Comparison of ENCODE assay signal across 11 cellular contexts in genomic region chr5:172642511-172642910, GRCh38. TPM values are rescaled to one million over a fixed set of nuclear protein-coding genes. Genes with fewer than 3 reads are reported as not detected.
A peak's percentile ranks its signal among the peaks of the same experiment; 100 is the strongest.
DNase-seq lines count a peak whose midpoint lies in the region; ATAC-seq, FAIRE-seq and TF ChIP-seq lines count a peak whose summit lies in the region.
"Had no signal": no experiment of that assay in that cellular context is flagged by ENCODE, and none has a peak within 500 bp of the region (broad histone marks: within the 10 kb centered on the region; RNA-seq: fewer than 3 reads in every experiment).

No MANE protein-coding gene starts in this region.

- TF ChIP-seq RAD21 in liver (IDR thresholded peaks at IDR 0.05) = no peak
- no peak for TF ChIP-seq RAD21 in HepG2 (CRISPR knock-in tag; IDR thresholded peaks at IDR 0.05)

- H3K27ac ChIP-seq in liver (ENCODE audit: low read depth in 1 of 2, low read length in 2 of 2) (peak overlapping the region; percentile 28 to 73), HepG2 (ENCODE audit: extremely low read length, insufficient read depth, low read length) (no peak overlapping the region), aorta (ENCODE audit: low read depth in 1 of 2, low read length in 2 of 2) (no peak overlapping the region)

- H3K27me3 ChIP-seq in liver (ENCODE audit: control insufficient read depth in 4 of 4, insufficient read depth in 4 of 4, low read length in 3 of 4) (no peaks in the 10 kb centered on the region), HepG2 (ENCODE audit: control insufficient read depth in 1 of 2, insufficient read depth in 2 of 2, low read length in 2 of 2) (peaks cover 0 to 38% of the 10 kb centered on the region in 2 experiments; a peak in 3 of 5 replicates), aorta (ENCODE audit: control insufficient read depth in 1 of 2, insufficient read depth in 2 of 2, low read length in 1 of 2) (no peaks in the 10 kb centered on the region)

- peaks cover 67% of the 10 kb centered on the region for H3K27me3 Mint-ChIP-seq in nephron progenitor cell (ENCODE audit: low read depth, poor library complexity)

- in situ Hi-C loops in HepG2 (cut with HindIII; ENCODE audit: extremely low pct_ligation_motif_present, low pct_unique_long_range_greater_than_20kb) = no loop called here

- no peak for TF ChIP-seq POLR2A in HepG2 (IDR thresholded peaks at IDR 0.05; ENCODE audit: insufficient read depth in 1 of 2, low read depth in 2 of 2, low read length in 2 of 2)

- H3K4me1 ChIP-seq in liver (ENCODE audit: control insufficient read depth in 4 of 4, insufficient read depth in 4 of 4, low read length in 3 of 4) (peaks cover 5 to 17% (median 9%) of the 10 kb centered on the region in 4 donors), HepG2 (ENCODE audit: insufficient read depth, low read length) (peaks cover 9% of the 10 kb centered on the region), aorta (ENCODE audit: control insufficient read depth in 1 of 2, insufficient read depth in 2 of 2, low read length in 2 of 2) (no peaks in the 10 kb centered on the region)

- H3K9ac ChIP-seq in liver (ENCODE audit: low read depth in 1 of 2, low read length in 2 of 2) (no peak overlapping the region), HepG2 (ENCODE audit: insufficient read depth, low read depth, low read length) (no peak overlapping the region)

- TF ChIP-seq CTCF in liver (IDR thresholded peaks at IDR 0.05; ENCODE audit: low read depth, low read length, missing input control) (no peak), HepG2 (CRISPR knock-in tag; IDR thresholded peaks at IDR 0.05) (no peak), epithelial cell of esophagus (IDR thresholded peaks at IDR 0.05; ENCODE audit: insufficient read depth, low read depth, low read length, missing control alignments) (no peak), nephron progenitor cell (IDR thresholded peaks at IDR 0.05) (no peak)

- H2AFZ ChIP-seq in HepG2 (ENCODE audit: low read length) = no peak overlapping the region

- intact Hi-C loops in HepG2 (cut with micrococcal nuclease; ENCODE audit: unreplicated experiment) = loop anchor here (10.0 kb wide), 1 partner anchor 52 kb away; no protein-coding TSS in a partner anchor
- intact Hi-C loops in aorta (cut with DNase I) = no loop called here

- no peaks in the 10 kb centered on the region for H3K9me3 Mint-ChIP-seq in nephron progenitor cell
- H3K9me3 Mint-ChIP-seq: memory B cell had no signal

- ATAC-seq in HepG2 = no peak
- peak; percentile 34 for ATAC-seq in aorta (ENCODE audit: low FRiP score)
- no peak for ATAC-seq in HG03196 (IDR thresholded peaks at IDR 0.05; ENCODE audit: unreplicated experiment)

- FAIRE-seq in HepG2 (lab: Jason Lieb, UNC) = no peak

- H3K4me2 ChIP-seq in HepG2 (ENCODE audit: low read depth, low read length) = no peak overlapping the region

- POLR2A ChIA-PET in HepG2 (lab: Yijun Ruan, JAX) = interaction anchor here (1.0 kb wide), 1 partner anchor 18 kb away, joined by 4 read pairs; no protein-coding TSS in a partner anchor

- no peaks in the 10 kb centered on the region for H3K36me3 Mint-ChIP-seq in nephron progenitor cell (ENCODE audit: low read depth)
- H3K36me3 Mint-ChIP-seq: memory B cell had no signal

- no peaks in the 10 kb centered on the region for H3K79me2 ChIP-seq in HepG2 (ENCODE audit: insufficient read depth, low read length)

- H3K4me3 Mint-ChIP-seq in nephron progenitor cell = peak overlapping the region; percentile 72

- CTCF ChIA-PET in HepG2 (lab: Yijun Ruan, JAX; ENCODE audit: low intra/inter-chr PET ratio, low total read pairs) = no interaction called here

- DNase-seq in HepG2 (ENCODE audit: low spot score) (no peak), epithelial cell of esophagus (ENCODE audit: low read depth) (no peak), nephron progenitor cell (no peak), aorta (peak in 1 of 2 donors; percentile 26), activated gamma-delta T cell treated with Interleukin-2 at 50 U/mL for 16 hours (no peak), ecto neural progenitor cell (ENCODE audit: low spot score) (no peak)
- DNase-seq: activated gamma-delta T cell; stimulated activated CD4-positive, alpha-beta T cell treated with anti-CD3 and anti-CD28 coated beads, Interleukin-4, amount 100 ng/mL, for 4 hours had no signal

- no peak for TF ChIP-seq EP300 in HepG2 (IDR thresholded peaks at IDR 0.05; ENCODE audit: low read depth in 2 of 2, low read length in 2 of 2)
- TF ChIP-seq EP300 in HepG2 (CRISPR knock-in tag; IDR thresholded peaks at IDR 0.05; ENCODE audit: borderline replicate concordance) = no peak

- H3K36me3 ChIP-seq in liver (ENCODE audit: control insufficient read depth in 4 of 4, insufficient read depth in 3 of 4, low read depth in 1 of 4, low read length in 3 of 4) (no peaks in the 10 kb centered on the region), HepG2 (replicated peaks in 1 of 2; ENCODE audit: control insufficient read depth in 1 of 2, insufficient read depth in 2 of 2, low read length in 2 of 2) (no peaks in the 10 kb centered on the region), aorta (ENCODE audit: control insufficient read depth in 1 of 2, insufficient read depth in 2 of 2, low read length in 1 of 2) (no peaks in the 10 kb centered on the region)

- H3K4me3 ChIP-seq in liver (ENCODE audit: low read depth in 1 of 3, low read length in 3 of 3) (peak overlapping the region in 1 of 3 donors; percentile 61), HepG2 (replicated peaks in 1 of 3; ENCODE audit: insufficient read depth in 1 of 3, low read depth in 2 of 3, low read length in 3 of 3) (no peak overlapping the region), epithelial cell of esophagus (ENCODE audit: low read length) (peak overlapping the region; percentile 55), aorta (ENCODE audit: low read length in 2 of 2) (no peak overlapping the region)

- WGBS in liver = 39% methylated on average over 4 of the region's 4 CpGs
- WGBS in HepG2 (ENCODE audit: low lambda C conversion rate) = 67% methylated on average over 3 of the region's 4 CpGs
- WGBS in aorta, 2 donors = 16 to 22% methylated on average over 4 of the region's 4 CpGs

- BruUV-seq in HepG2 (replicated peaks; lab: Mats Ljungman, UMichigan) = no TSS peak

- H3K27ac Mint-ChIP-seq in nephron progenitor cell = no peak overlapping the region
- H3K27ac Mint-ChIP-seq: memory B cell had no signal

- peaks cover 57% of the 10 kb centered on the region for H3K4me1 Mint-ChIP-seq in nephron progenitor cell

- H3K9me3 ChIP-seq in liver (ENCODE audit: control insufficient read depth in 4 of 4, low read length in 3 of 4) (no peaks in the 10 kb centered on the region), HepG2 (ENCODE audit: low read length) (no peaks in the 10 kb centered on the region), aorta (ENCODE audit: control insufficient read depth, low read length) (no peaks in the 10 kb centered on the region)

- no peaks in the 10 kb centered on the region for H4K20me1 ChIP-seq in HepG2 (ENCODE audit: insufficient read depth, low read length)

TF ChIP-seq in liver, 16 proteins besides CTCF, POLR2A, EP300 and RAD21 (continues in another document):
- TF ChIP-seq FOXA1 (IDR thresholded peaks at IDR 0.05) (no peak), FOXA2 (IDR thresholded peaks at IDR 0.05) (no peak), GABPA (IDR thresholded peaks at IDR 0.05 in 1 of 2, conservative IDR thresholded peaks at IDR 0.05 in 1 of 2) (no peak), SP1 (IDR thresholded peaks at IDR 0.05) (no peak), JUND (IDR thresholded peaks at IDR 0.05) (no peak)
- TF ChIP-seq, protein P1, sequence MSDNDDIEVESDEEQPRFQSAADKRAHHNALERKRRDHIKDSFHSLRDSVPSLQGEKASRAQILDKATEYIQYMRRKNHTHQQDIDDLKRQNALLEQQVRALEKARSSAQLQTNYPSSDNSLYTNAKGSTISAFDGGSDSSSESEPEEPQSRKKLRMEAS (IDR thresholded peaks at IDR 0.05) = no peak

TF ChIP-seq in HepG2, 621 proteins besides CTCF, POLR2A, EP300 and RAD21 (continues in another document):
- TF ChIP-seq HNRNPL (IDR thresholded peaks at IDR 0.05; ENCODE audit: low read depth, low read length) = no peak
- TF ChIP-seq SKI (IDR thresholded peaks at IDR 0.05; ENCODE audit: partially characterized antibody) = no peak
- no peak for TF ChIP-seq RARG (CRISPR knock-in tag; IDR thresholded peaks at IDR 0.05; ENCODE audit: low read depth)
- no peak for TF ChIP-seq ZNF572 (CRISPR knock-in tag; IDR thresholded peaks at IDR 0.05)

RNA-seq across cellular contexts. Expression of gene NEURL1B, which starts 1.4 kb away (rescaled TPM):
- total RNA-seq in liver (10 to 100 TPM in 1 of 2 donors, 1 to 10 TPM in 1; 4.8 to 10.0 TPM), HepG2 (2016; rRNA removed; fragmentation: Illumina TruSeq; extraction: Trizol) (0.09 and 0.11 TPM in 2 replicates), aorta (10 to 100 TPM; 46.1 to 65.8 TPM)
- polyA plus RNA-seq in liver (1 to 10 TPM; 1.5 to 6.3 TPM), HepG2 (2011; rRNA removed) (0.13 and 0.14 TPM in 2 replicates), aorta (1 to 10 TPM; 1.9 to 3.5 TPM)
- not detected in 2 replicates for total RNA-seq in HepG2 (2016; cell fraction: cytosol; rRNA removed; fragmentation: Illumina TruSeq; extraction: Trizol; ENCODE audit: low read depth)
- total RNA-seq in HepG2 (2016; cell fraction: insoluble cytoplasmic fraction; rRNA removed; fragmentation: Illumina TruSeq; extraction: Trizol) = 0.03 and 0.13 TPM in 2 replicates
- total RNA-seq in HepG2 (2016; cell fraction: membrane; rRNA removed; fragmentation: Illumina TruSeq; extraction: Trizol) = 0.03 TPM in 2 replicates
- total RNA-seq in HepG2 (2016; cell fraction: nucleus; rRNA removed; fragmentation: Illumina TruSeq; extraction: Trizol) = 0.09 TPM in 1 of 2 replicates, not detected in the other
- polyA plus RNA-seq in HepG2 (2011; cell fraction: cytosol; rRNA removed) = 0.09 and 0.15 TPM in 2 replicates
- 0.28 and 0.82 TPM in 2 replicates for polyA plus RNA-seq in HepG2 (2011; cell fraction: nucleus; rRNA removed)
- 0.20 and 0.31 TPM in 2 replicates for polyA plus RNA-seq in HepG2 (2012)
- 0.02 and 0.08 TPM in 2 replicates for polyA plus RNA-seq in HepG2 (2016; cell fraction: cytosol; fragmentation: Illumina TruSeq; extraction: Trizol; ENCODE audit: low read depth)
- 0.03 and 0.09 TPM in 2 replicates for polyA plus RNA-seq in HepG2 (2016; cell fraction: insoluble cytoplasmic fraction; fragmentation: Illumina TruSeq; extraction: Trizol; ENCODE audit: low read depth)
- polyA plus RNA-seq in HepG2 (2016; cell fraction: membrane; fragmentation: Illumina TruSeq; extraction: Trizol; ENCODE audit: low read depth) = 0.06 TPM in 1 of 2 replicates, not detected in the other
- 0.14 TPM in 1 of 2 replicates, not detected in the other for polyA plus RNA-seq in HepG2 (2016; cell fraction: nucleus; fragmentation: Illumina TruSeq; extraction: Trizol; ENCODE audit: insufficient read depth, low read depth)
- 0.14 and 1.5 TPM in 2 replicates for polyA minus RNA-seq in HepG2 (2011; rRNA and poly(A)+ RNA removed; ENCODE audit: low replicate concordance)
- polyA minus RNA-seq in HepG2 (2011; cell fraction: cytosol; rRNA and poly(A)+ RNA removed) = 0.09 and 0.20 TPM in 2 replicates
- polyA minus RNA-seq in HepG2 (2011; cell fraction: nucleus; rRNA and poly(A)+ RNA removed) = 0.13 and 0.25 TPM in 2 replicates

Comparison
In these comparisons a context has a peak if more than half of its experiments do, and no peak if none do; other contexts are left out.
1. H3K27ac ChIP-seq: peak in liver (2 of 2); none in HepG2 (single experiment) and aorta (0 of 2).
2. RNA of gene NEURL1B, which starts 1.4 kb away (total RNA-seq): 46.1 to 65.8 TPM in aorta; 4.8 to 10.0 TPM in liver and 0.03 to 0.13 TPM in HepG2; every median in the first group is over 4 times any median in the second.